ENCODE assay signal across 26 cellular contexts in the genomic region with DNA sequence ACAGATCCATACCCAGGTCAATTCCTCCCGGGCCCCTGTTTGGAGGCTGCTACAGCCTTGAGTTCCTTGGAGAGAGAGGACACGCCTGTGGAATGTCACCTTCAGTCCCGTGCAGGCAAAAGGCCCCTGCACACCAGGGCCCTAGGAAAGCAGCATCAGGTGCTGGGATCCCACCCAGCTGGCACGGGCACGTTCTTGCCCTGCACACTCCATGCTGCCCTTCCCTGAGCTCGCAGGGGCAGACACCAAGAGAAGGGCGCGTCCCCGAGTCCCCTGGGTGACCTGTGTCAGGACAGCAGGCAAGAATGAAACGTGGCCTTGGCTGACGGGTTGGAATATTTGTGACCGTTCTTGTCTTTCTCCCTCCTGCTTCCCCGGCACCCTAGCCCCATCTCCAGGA.
"Had no signal": no experiment of that assay in that cellular context is flagged by ENCODE, and none has a peak within 500 bp of the region (broad histone marks: within the 10 kb centered on the region; RNA-seq: fewer than 3 reads in every experiment).

No MANE protein-coding gene starts in this region.

- H3K27ac ChIP-seq: adrenal gland, body of pancreas, colonic mucosa, epithelial cell of prostate, esophagus squamous epithelium had no signal

- H3K9me3 ChIP-seq: adrenal gland, body of pancreas, colonic mucosa, esophagus squamous epithelium had no signal

- DNase-seq: activated CD4-positive, alpha-beta memory T cell treated with anti-CD3 and anti-CD28 coated beads for 36 hours; activated CD4-positive, alpha-beta T cell treated with anti-CD3 and anti-CD28 coated beads for 36 hours; activated CD4-positive, alpha-beta T cell treated with anti-CD3 and anti-CD28 coated beads, Interleukin-2, amount 10 ng/mL, durations not matched to agents 24 days and 14 days; activated CD4-positive, CD25-positive, alpha-beta regulatory T cell; activated CD4-positive, CD25-positive, alpha-beta regulatory T cell treated with anti-CD3 and anti-CD28 coated beads, Interleukin-2, amount 50 U/mL, for 72 hours; activated CD8-positive, alpha-beta memory T cell treated with anti-CD3 and anti-CD28 coated beads, Interleukin-2, amount 10 ng/mL, durations not matched to agents 7 days and 5 days; activated CD8-positive, alpha-beta memory T cell treated with anti-CD3 and anti-CD28 coated beads, Interleukin-2, amount 50 U/mL, for 4 hours; activated CD8-positive, alpha-beta T cell treated with anti-CD3 and anti-CD28 coated beads, Interleukin-2, amount 10 ng/mL, durations not matched to agents 7 days and 5 days; activated effector memory CD4-positive, alpha-beta T cell treated with anti-CD3 and anti-CD28 coated beads, Interleukin-2, amount 50 U/mL, for 16 hours; activated naive CD4-positive, alpha-beta T cell treated with anti-CD3 and anti-CD28 coated beads for 36 hours; activated naive CD8-positive, alpha-beta T cell treated with anti-CD3 and anti-CD28 coated beads for 36 hours; activated naive CD8-positive, alpha-beta T cell treated with anti-CD3 and anti-CD28 coated beads, Interleukin-2, amount 50 U/mL, for 24 hours; activated T-cell treated with anti-CD3 and anti-CD28 coated beads, Interleukin-2, amount 50 U/mL, for 1 hour; activated T-cell treated with anti-CD3 and anti-CD28 coated beads, Interleukin-2, amount 50 U/mL, for 48 hours; adrenal gland; amygdala; aorta; body of pancreas; central memory CD4-positive, alpha-beta T cell; cerebellar nuclear complex; colonic mucosa; effector CD8-positive, alpha-beta T cell; esophagus squamous epithelium; T-helper 1 cell; T-helper 17 cell had no signal

- ATAC-seq: activated CD4-positive, alpha-beta T cell treated with anti-CD3 and anti-CD28 coated beads for 36 hours; activated CD8-positive, alpha-beta memory T cell treated with anti-CD3 and anti-CD28 coated beads, Interleukin-2, amount 10 ng/mL, durations not matched to agents 7 days and 5 days; activated CD8-positive, alpha-beta T cell treated with anti-CD3 and anti-CD28 coated beads, Interleukin-2, amount 10 ng/mL, durations not matched to agents 7 days and 5 days; activated naive CD8-positive, alpha-beta T cell treated with anti-CD3 and anti-CD28 coated beads, Interleukin-2, amount 50 U/mL, for 24 hours; body of pancreas; T-helper 17 cell had no signal

- H3K27me3 ChIP-seq: adrenal gland, body of pancreas, colonic mucosa, esophagus squamous epithelium had no signal

- H3K4me3 ChIP-seq: adrenal gland, body of pancreas, colonic mucosa, esophagus squamous epithelium had no signal

- H3K36me3 ChIP-seq: adrenal gland, colonic mucosa, esophagus squamous epithelium had no signal

- H3K4me1 ChIP-seq: adrenal gland, colonic mucosa had no signal
